In genomic region chr2:121153516-121153915, GRCh38 we compare ENCODE assay signal across 1 cellular context.
TF ChIP-seq lines count a peak whose summit lies in the region.

No MANE protein-coding gene starts in this region.

TF ChIP-seq in H1, 55 proteins besides CTCF, POLR2A, EP300 and RAD21 (continued from another document):
- TF ChIP-seq, protein P1, sequence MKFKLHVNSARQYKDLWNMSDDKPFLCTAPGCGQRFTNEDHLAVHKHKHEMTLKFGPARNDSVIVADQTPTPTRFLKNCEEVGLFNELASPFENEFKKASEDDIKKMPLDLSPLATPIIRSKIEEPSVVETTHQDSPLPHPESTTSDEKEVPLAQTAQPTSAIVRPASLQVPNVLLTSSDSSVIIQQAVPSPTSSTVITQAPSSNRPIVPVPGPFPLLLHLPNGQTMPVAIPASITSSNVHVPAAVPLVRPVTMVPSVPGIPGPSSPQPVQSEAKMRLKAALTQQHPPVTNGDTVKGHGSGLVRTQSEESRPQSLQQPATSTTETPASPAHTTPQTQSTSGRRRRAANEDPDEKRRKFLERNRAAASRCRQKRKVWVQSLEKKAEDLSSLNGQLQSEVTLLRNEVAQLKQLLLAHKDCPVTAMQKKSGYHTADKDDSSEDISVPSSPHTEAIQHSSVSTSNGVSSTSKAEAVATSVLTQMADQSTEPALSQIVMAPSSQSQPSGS (IDR thresholded peaks at IDR 0.05; ENCODE audit: low read length): no peak
